19 cellular contexts compared by ENCODE assay signal in the genomic region with DNA sequence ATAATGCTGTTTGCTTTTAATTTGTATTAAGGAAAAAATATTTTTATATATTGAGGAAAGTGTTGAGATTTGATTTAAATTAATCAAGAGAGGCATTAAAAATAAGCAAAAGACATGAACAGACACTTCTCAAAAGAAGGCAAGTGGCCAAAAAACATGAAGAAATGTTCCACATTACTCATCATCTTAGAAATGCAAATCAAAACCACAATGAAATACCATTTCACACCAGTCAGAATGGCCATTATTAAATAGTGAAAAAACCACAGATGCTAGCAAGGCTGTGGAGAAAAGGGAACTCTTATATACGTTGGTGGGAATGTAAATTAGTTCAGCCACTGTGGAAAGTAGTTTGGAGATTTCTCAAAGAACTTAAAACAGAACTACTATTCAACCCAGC. TPM values are rescaled to one million over a fixed set of nuclear protein-coding genes. Genes with fewer than 3 reads are reported as not detected.
DNase-seq lines count a peak whose midpoint lies in the region; ATAC-seq and TF ChIP-seq lines count a peak whose summit lies in the region.
"Had no signal": no experiment of that assay in that cellular context is flagged by ENCODE, and none has a peak within 500 bp of the region (broad histone marks: within the 10 kb centered on the region; RNA-seq: fewer than 3 reads in every experiment).

No MANE protein-coding gene starts in this region.

- intact Hi-C loops in IMR-90 (cut with micrococcal nuclease): no loop called here
- intact Hi-C loops in CD4-positive, alpha-beta memory T cell (cut with micrococcal nuclease): no loop called here

- H3K9me3 Mint-ChIP-seq in CD4-positive, alpha-beta memory T cell: no peaks in the 10 kb centered on the region
- H3K9me3 Mint-ChIP-seq: stimulated activated naive CD8-positive, alpha-beta T cell treated with anti-CD3 and anti-CD28 coated beads, Interleukin-15, Interleukin-2, amounts not matched to agents 100 ng/mL and 50 ng/mL, for 24 hours; type B pancreatic cell had no signal

- peaks cover 2% of the 10 kb centered on the region; the same call in 1 of the 2 replicates for H3K4me1 ChIP-seq in IMR-90 (ENCODE audit: control insufficient read depth, insufficient read depth, low read length)
- H3K4me1 ChIP-seq in CD4-positive, alpha-beta memory T cell (ENCODE audit: insufficient read depth, low read length): no peaks in the 10 kb centered on the region
- H3K4me1 ChIP-seq: A549, esophagus muscularis mucosa had no signal

- H3K18ac ChIP-seq in IMR-90 (ENCODE audit: low read depth, low read length): no peak overlapping the region; the same call in 1 of the 2 replicates

- in situ Hi-C loops in IMR-90 (cut with MboI; ENCODE audit: low sequenced_read_pairs): no loop called here
- in situ Hi-C loops in astrocyte of the cerebellum (cut with HindIII; ENCODE audit: low sequenced_read_pairs): no loop called here

- peaks cover 2% of the 10 kb centered on the region; the same call in 1 of the 2 replicates for H3K36me3 ChIP-seq in IMR-90 (ENCODE audit: control insufficient read depth, insufficient read depth, low read length)
- H3K36me3 ChIP-seq in CD4-positive, alpha-beta memory T cell (ENCODE audit: insufficient read depth, low read length): no peaks in the 10 kb centered on the region

- H3K27ac ChIP-seq in IMR-90 (ENCODE audit: insufficient read depth, low read length): no peak overlapping the region
- no peak overlapping the region for H3K27ac ChIP-seq in CD4-positive, alpha-beta memory T cell (ENCODE audit: low read depth, low read length)
- H3K27ac ChIP-seq: A549, C4-2B, esophagus muscularis mucosa had no signal

- dilution Hi-C loops in IMR-90 (cut with HindIII; ENCODE audit: low sequenced_read_pairs, unreplicated experiment): no loop called here

- no peak overlapping the region for H3K56ac ChIP-seq in IMR-90 (ENCODE audit: extremely low read depth, insufficient read depth, low read length)

- POLR2A ChIA-PET in IMR-90 (lab: Charles Lee; ENCODE audit: unreplicated experiment): no interaction called here
- POLR2A ChIA-PET in CD4-positive, alpha-beta memory T cell (lab: Charles Lee; ENCODE audit: partially characterized antibody): no interaction called here

- peak overlapping the region; percentile 45; the same call in 1 of the 2 replicates for H3K4me2 ChIP-seq in IMR-90 (ENCODE audit: low read depth, low read length)
- H3K4me2 ChIP-seq: A549 had no signal

- TF ChIP-seq CTCF in IMR-90 (conservative IDR thresholded peaks at IDR 0.05; ENCODE audit: low read depth, low read length) (no peak), astrocyte of the cerebellum (IDR thresholded peaks at IDR 0.05; ENCODE audit: low read depth, low read length, missing control alignments) (no peak), fibroblast of villous mesenchyme (IDR thresholded peaks at IDR 0.05; ENCODE audit: insufficient read depth, low read depth, low read length) (no peak)

- BruUV-seq in IMR-90 (replicated peaks; lab: Mats Ljungman, UMichigan): no TSS peak

- no peaks in the 10 kb centered on the region for H3K27me3 ChIP-seq in IMR-90 (ENCODE audit: control insufficient read depth, insufficient read depth, low read length)
- no peaks in the 10 kb centered on the region for H3K27me3 ChIP-seq in CD4-positive, alpha-beta memory T cell (ENCODE audit: insufficient read depth, low read length)
- H3K27me3 ChIP-seq: esophagus muscularis mucosa had no signal

- no peak overlapping the region for H3K14ac ChIP-seq in IMR-90 (replicated peaks; ENCODE audit: low read depth, low read length)

- H2AK9ac ChIP-seq in IMR-90 (replicated peaks; ENCODE audit: low read depth, low read length, poor library complexity): no peak overlapping the region

- TF ChIP-seq POLR2A in IMR-90 (IDR thresholded peaks at IDR 0.05; ENCODE audit: low read depth, low read length): no peak

- no peak overlapping the region for H3K4ac ChIP-seq in IMR-90 (ENCODE audit: low read depth, low read length)

- no peak overlapping the region for H3K23ac ChIP-seq in IMR-90 (ENCODE audit: low read depth, low read length)

- H3K27ac Mint-ChIP-seq in CD4-positive, alpha-beta memory T cell: no peak overlapping the region
- H3K27ac Mint-ChIP-seq: activated CD4-positive, alpha-beta T cell treated with anti-CD3 and anti-CD28 coated beads for 36 hours; brain; stimulated activated naive CD8-positive, alpha-beta T cell treated with anti-CD3 and anti-CD28 coated beads, Interleukin-15, Interleukin-2, amounts not matched to agents 100 ng/mL and 50 ng/mL, for 24 hours; type B pancreatic cell had no signal

- H3K79me1 ChIP-seq in IMR-90 (ENCODE audit: low read depth in 1 of 2, low read length in 2 of 2): no peaks in the 10 kb centered on the region

- H4K8ac ChIP-seq in IMR-90 (ENCODE audit: low read depth in 2 of 2, low read length in 2 of 2): no peak overlapping the region

- no peak overlapping the region for H4K5ac ChIP-seq in IMR-90 (ENCODE audit: low read depth, low read length)

- no peak overlapping the region for H3K4me3 Mint-ChIP-seq in CD4-positive, alpha-beta memory T cell
- H3K4me3 Mint-ChIP-seq: activated CD4-positive, alpha-beta T cell treated with anti-CD3 and anti-CD28 coated beads for 36 hours; brain; stimulated activated naive CD8-positive, alpha-beta T cell treated with anti-CD3 and anti-CD28 coated beads, Interleukin-15, Interleukin-2, amounts not matched to agents 100 ng/mL and 50 ng/mL, for 24 hours; type B pancreatic cell had no signal

- no peak overlapping the region for H2BK15ac ChIP-seq in IMR-90 (ENCODE audit: low read depth, low read length)

- CTCF ChIA-PET in IMR-90 (lab: Yijun Ruan, JAX): interaction anchor here (0.6 kb wide), 1 partner anchor 14 kb away, joined by 4 read pairs; no protein-coding TSS in a partner anchor
- CTCF ChIA-PET in CD4-positive, alpha-beta memory T cell (lab: Charles Lee; ENCODE audit: partially characterized antibody): no interaction called here

- peak; percentile 73 for ATAC-seq in IMR-90 (ENCODE audit: low read depth)
- ATAC-seq: A549; activated CD4-positive, alpha-beta T cell treated with anti-CD3 and anti-CD28 coated beads for 36 hours; left colon; right cardiac atrium had no signal

- H2AFZ ChIP-seq in IMR-90 (replicated peaks; ENCODE audit: low read length, poor library complexity): no peak overlapping the region

- H2BK20ac ChIP-seq in IMR-90 (ENCODE audit: low read depth, low read length): no peak overlapping the region

- H3K9ac ChIP-seq in IMR-90 (ENCODE audit: low read depth, low read length): no peak overlapping the region

- DNase-seq in A172 (ENCODE audit: low spot score) (peak; percentile 2), IMR-90 (peak; percentile 85), astrocyte of the cerebellum (ENCODE audit: low read depth) (peak; percentile 68), fibroblast of villous mesenchyme (ENCODE audit: low read depth) (peak; percentile 76), KG1 (lab: John Stamatoyannopoulos, UW) (no peak), NCI-H748 (lab: John Stamatoyannopoulos, UW; ENCODE audit: unreplicated experiment) (no peak), middle frontal gyrus (ENCODE audit: extremely low spot score, low spot score) (no peak)
- DNase-seq in CD4-positive, alpha-beta memory T cell: no peak
- DNase-seq: activated CD4-positive, alpha-beta T cell treated with anti-CD3 and anti-CD28 coated beads for 36 hours; DMS53; left colon; NCI-H69; right cardiac atrium had no signal

- no peaks in the 10 kb centered on the region for H3K9me1 ChIP-seq in IMR-90 (ENCODE audit: insufficient read depth, low read length)

- no peak overlapping the region for H2BK5ac ChIP-seq in IMR-90 (ENCODE audit: low read depth, low read length, poor library complexity, severe bottlenecking)

- no peak for TF ChIP-seq RAD21 in IMR-90 (IDR thresholded peaks at IDR 0.05; ENCODE audit: low read length)

- H4K20me1 ChIP-seq in IMR-90 (ENCODE audit: insufficient read depth, low read length): no peaks in the 10 kb centered on the region

- no peak overlapping the region for H2BK120ac ChIP-seq in IMR-90 (ENCODE audit: low read depth, low read length)

- H3K27me3 Mint-ChIP-seq in CD4-positive, alpha-beta memory T cell: no peaks in the 10 kb centered on the region
- H3K27me3 Mint-ChIP-seq: brain, type B pancreatic cell had no signal

- no peaks in the 10 kb centered on the region for H3K4me1 Mint-ChIP-seq in CD4-positive, alpha-beta memory T cell
- H3K4me1 Mint-ChIP-seq: activated CD4-positive, alpha-beta T cell treated with anti-CD3 and anti-CD28 coated beads for 36 hours; brain had no signal

- no peak overlapping the region for H4K91ac ChIP-seq in IMR-90 (ENCODE audit: insufficient read depth, low read depth, low read length)

- no peak overlapping the region for H3K4me3 ChIP-seq in IMR-90 (ENCODE audit: insufficient read depth, low read depth, low read length)
- H3K4me3 ChIP-seq in astrocyte of the cerebellum (ENCODE audit: low read depth, low read length): no peak overlapping the region
- H3K4me3 ChIP-seq in fibroblast of villous mesenchyme (ENCODE audit: low read depth, low read length): no peak overlapping the region
- H3K4me3 ChIP-seq in CD4-positive, alpha-beta memory T cell (ENCODE audit: low read length in 2 of 2): no peak overlapping the region
- H3K4me3 ChIP-seq: A549, esophagus muscularis mucosa had no signal

- H3K36me3 Mint-ChIP-seq in CD4-positive, alpha-beta memory T cell: no peaks in the 10 kb centered on the region
- H3K36me3 Mint-ChIP-seq: type B pancreatic cell had no signal

- no CpG with 5 or more reads among the region's 1 CpG for WGBS in IMR-90 (ENCODE audit: extremely low coverage in 2 of 2, insufficient read length in 1 of 2), 2 experiments

- H3K9me3 ChIP-seq in IMR-90 (ENCODE audit: control insufficient read depth, insufficient read depth, low read length): peaks cover 3% of the 10 kb centered on the region; the same call in 1 of the 2 replicates
- no peaks in the 10 kb centered on the region for H3K9me3 ChIP-seq in CD4-positive, alpha-beta memory T cell (ENCODE audit: control insufficient read depth in 1 of 2, low read length in 2 of 2)
- H3K9me3 ChIP-seq: A549, esophagus muscularis mucosa had no signal

- H2AK5ac ChIP-seq in IMR-90 (ENCODE audit: low read depth, low read length): no peak overlapping the region

TF ChIP-seq in IMR-90, 13 proteins besides CTCF, POLR2A, EP300 and RAD21 (continues in another document):
- no peak for TF ChIP-seq RFX5 (IDR thresholded peaks at IDR 0.05; ENCODE audit: low read depth, low read length)
- no peak for TF ChIP-seq MXI1 (IDR thresholded peaks at IDR 0.05; ENCODE audit: borderline replicate concordance, low read depth, low read length)
- TF ChIP-seq MAFK (IDR thresholded peaks at IDR 0.05; ENCODE audit: low read depth, low read length): no peak
- TF ChIP-seq CHD1 (IDR thresholded peaks at IDR 0.05; ENCODE audit: low read depth, low read length): no peak

RNA-seq across cellular contexts. Expression of a gene that starts 45.9 kb away (rescaled TPM):
- not detected in 2 replicates for total RNA-seq in A172 (2014; rRNA removed; shearing (Covaris generic))
- 29.0 and 29.7 TPM in 2 replicates for total RNA-seq in IMR-90 (2012; rRNA removed)
- polyA plus RNA-seq in IMR-90 (2012; rRNA removed): 7.9 and 8.2 TPM in 2 replicates
- 2.0 and 2.5 TPM in 2 replicates for polyA plus RNA-seq in IMR-90 (2012; cell fraction: cytosol; rRNA removed)
- 14.5 and 60.3 TPM in 2 replicates for polyA plus RNA-seq in IMR-90 (2012; cell fraction: nucleus; rRNA removed; ENCODE audit: low replicate concordance)
- total RNA-seq in fibroblast of villous mesenchyme: 28.0 and 33.7 TPM in 2 replicates
- total RNA-seq in CD4-positive, alpha-beta memory T cell: not detected
- polyA plus RNA-seq in CD4-positive, alpha-beta memory T cell: not detected
- total RNA-seq: activated CD4-positive, alpha-beta T cell treated with anti-CD3 and anti-CD28 coated beads for 36 hours had no signal

Comparison
In these comparisons a context has a peak if more than half of its experiments do, and no peak if none do; other contexts are left out.
1. DNase-seq: peak in A172 (single experiment), IMR-90 (single experiment), astrocyte of the cerebellum (single experiment) and fibroblast of villous mesenchyme (single experiment); none in CD4-positive, alpha-beta memory T cell (0 of 5), KG1 (single experiment), NCI-H748 (single experiment) and middle frontal gyrus (single experiment).
2. RNA of a gene that starts 45.9 kb away (total RNA-seq): 28.0 to 33.7 TPM in fibroblast of villous mesenchyme and 29.0 to 29.7 TPM in IMR-90; not detected in CD4-positive, alpha-beta memory T cell and not detected in A172; every median in the first group is over 10 times any median in the second.